1 cellular context compared by ENCODE assay signal in the genomic region with DNA sequence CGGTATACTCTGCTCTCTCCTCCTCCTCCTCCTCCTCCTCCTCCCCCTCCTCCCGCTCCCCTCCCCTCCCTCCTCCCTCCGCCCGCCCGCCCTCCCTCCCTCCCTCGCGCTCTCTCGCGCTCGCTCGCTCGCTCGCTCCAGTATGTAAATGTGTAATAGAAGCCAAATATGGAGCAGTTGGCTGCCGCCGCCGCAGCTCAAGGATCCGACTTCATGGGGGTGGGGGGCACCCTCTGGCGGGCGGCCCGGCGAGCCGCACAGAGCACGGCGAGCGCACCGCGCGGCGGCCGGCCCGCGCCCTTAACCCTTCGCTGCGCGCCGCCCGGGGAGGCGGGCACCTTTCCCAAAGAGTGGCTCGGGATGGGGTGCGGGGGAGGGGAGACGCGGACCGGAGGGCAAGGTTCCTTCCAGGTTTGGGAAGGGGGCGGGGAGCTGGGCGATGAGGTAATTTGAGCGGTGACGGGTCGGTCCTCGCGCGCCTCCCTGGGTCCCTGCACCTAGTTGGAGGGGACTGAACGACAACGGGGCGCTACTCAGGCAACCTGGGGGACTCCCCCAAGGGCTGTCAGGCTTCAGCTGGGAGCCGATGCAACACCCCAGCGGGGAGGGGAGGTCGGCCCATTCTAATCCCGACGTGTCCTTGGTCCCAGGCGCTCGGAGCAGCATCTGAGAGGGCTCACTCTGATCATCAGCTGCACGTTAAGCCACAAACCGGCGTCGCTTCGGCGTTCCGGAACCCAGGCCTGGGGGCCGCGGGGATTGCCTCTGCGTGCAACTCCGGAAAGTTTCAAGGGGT.
TF ChIP-seq lines count a peak whose summit lies in the region.

No MANE protein-coding gene starts in this region.

TF ChIP-seq in HepG2, 621 proteins besides CTCF, POLR2A, EP300 and RAD21 (continued from another document and continues in another):
- TF ChIP-seq, protein P1, sequence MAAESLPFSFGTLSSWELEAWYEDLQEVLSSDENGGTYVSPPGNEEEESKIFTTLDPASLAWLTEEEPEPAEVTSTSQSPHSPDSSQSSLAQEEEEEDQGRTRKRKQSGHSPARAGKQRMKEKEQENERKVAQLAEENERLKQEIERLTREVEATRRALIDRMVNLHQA (CRISPR knock-in tag; IDR thresholded peaks at IDR 0.05) = no peak
- 0 out of 2 replicates have a peak, but pooled peaks have one; percentile 47 for TF ChIP-seq MIER3 (CRISPR knock-in tag; IDR thresholded peaks at IDR 0.05; ENCODE audit: borderline replicate concordance)
- no peak for TF ChIP-seq HOXA7 (CRISPR knock-in tag; IDR thresholded peaks at IDR 0.05)
- no peak for TF ChIP-seq ZNF839 (CRISPR knock-in tag; IDR thresholded peaks at IDR 0.05; ENCODE audit: borderline replicate concordance)
- TF ChIP-seq TBX3 (IDR thresholded peaks at IDR 0.05; ENCODE audit: borderline replicate concordance) = no peak
- TF ChIP-seq, protein P2, sequence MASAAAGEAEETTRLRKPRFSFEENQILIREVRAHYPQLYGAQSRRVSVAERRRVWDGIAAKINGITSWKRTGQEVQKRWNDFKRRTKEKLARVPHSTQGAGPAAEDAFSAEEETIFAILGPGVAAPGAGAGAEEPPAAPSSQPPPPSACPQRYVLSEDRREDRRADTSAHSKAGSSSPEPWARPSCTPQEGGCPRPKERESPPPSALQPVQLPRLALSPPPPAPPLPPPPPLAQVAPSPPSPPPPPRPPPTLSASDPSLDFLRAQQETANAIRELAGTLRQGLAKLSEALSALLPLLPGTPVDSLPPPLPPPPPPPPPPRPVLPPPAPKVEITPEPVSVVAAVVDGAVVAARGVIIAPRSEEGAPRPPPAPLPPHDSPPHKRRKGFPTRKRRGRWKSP (CRISPR knock-in tag; IDR thresholded peaks at IDR 0.05) = no peak; the same call in none of the 2 replicates
- peak; percentile 10; the same call in 1 of the 2 replicates for TF ChIP-seq ETV5 (CRISPR knock-in tag; IDR thresholded peaks at IDR 0.05; ENCODE audit: borderline replicate concordance)
- TF ChIP-seq PCBP2 (optimal IDR thresholded peaks at IDR 0.05; ENCODE audit: low read depth, low read length, poor library complexity, severe bottlenecking) = no peak
- TF ChIP-seq TBX2 (CRISPR knock-in tag; IDR thresholded peaks at IDR 0.05; ENCODE audit: borderline replicate concordance) = peak; percentile 78
- TF ChIP-seq ZNF7 (CRISPR knock-in tag; IDR thresholded peaks at IDR 0.05) = no peak; the same call in 1 of the 2 replicates
- no peak for TF ChIP-seq ZZZ3 (CRISPR knock-in tag; IDR thresholded peaks at IDR 0.05; ENCODE audit: borderline replicate concordance)
- no peak for TF ChIP-seq NCOA5 (CRISPR knock-in tag; IDR thresholded peaks at IDR 0.05)
- TF ChIP-seq, protein P3, sequence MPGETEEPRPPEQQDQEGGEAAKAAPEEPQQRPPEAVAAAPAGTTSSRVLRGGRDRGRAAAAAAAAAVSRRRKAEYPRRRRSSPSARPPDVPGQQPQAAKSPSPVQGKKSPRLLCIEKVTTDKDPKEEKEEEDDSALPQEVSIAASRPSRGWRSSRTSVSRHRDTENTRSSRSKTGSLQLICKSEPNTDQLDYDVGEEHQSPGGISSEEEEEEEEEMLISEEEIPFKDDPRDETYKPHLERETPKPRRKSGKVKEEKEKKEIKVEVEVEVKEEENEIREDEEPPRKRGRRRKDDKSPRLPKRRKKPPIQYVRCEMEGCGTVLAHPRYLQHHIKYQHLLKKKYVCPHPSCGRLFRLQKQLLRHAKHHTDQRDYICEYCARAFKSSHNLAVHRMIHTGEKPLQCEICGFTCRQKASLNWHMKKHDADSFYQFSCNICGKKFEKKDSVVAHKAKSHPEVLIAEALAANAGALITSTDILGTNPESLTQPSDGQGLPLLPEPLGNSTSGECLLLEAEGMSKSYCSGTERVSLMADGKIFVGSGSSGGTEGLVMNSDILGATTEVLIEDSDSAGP (CRISPR knock-in tag; IDR thresholded peaks at IDR 0.05; ENCODE audit: borderline replicate concordance) = peak; percentile 61; the same call in 1 of the 2 replicates
- TF ChIP-seq, protein P4, sequence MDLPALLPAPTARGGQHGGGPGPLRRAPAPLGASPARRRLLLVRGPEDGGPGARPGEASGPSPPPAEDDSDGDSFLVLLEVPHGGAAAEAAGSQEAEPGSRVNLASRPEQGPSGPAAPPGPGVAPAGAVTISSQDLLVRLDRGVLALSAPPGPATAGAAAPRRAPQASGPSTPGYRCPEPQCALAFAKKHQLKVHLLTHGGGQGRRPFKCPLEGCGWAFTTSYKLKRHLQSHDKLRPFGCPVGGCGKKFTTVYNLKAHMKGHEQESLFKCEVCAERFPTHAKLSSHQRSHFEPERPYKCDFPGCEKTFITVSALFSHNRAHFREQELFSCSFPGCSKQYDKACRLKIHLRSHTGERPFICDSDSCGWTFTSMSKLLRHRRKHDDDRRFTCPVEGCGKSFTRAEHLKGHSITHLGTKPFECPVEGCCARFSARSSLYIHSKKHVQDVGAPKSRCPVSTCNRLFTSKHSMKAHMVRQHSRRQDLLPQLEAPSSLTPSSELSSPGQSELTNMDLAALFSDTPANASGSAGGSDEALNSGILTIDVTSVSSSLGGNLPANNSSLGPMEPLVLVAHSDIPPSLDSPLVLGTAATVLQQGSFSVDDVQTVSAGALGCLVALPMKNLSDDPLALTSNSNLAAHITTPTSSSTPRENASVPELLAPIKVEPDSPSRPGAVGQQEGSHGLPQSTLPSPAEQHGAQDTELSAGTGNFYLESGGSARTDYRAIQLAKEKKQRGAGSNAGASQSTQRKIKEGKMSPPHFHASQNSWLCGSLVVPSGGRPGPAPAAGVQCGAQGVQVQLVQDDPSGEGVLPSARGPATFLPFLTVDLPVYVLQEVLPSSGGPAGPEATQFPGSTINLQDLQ (CRISPR knock-in tag; IDR thresholded peaks at IDR 0.05) = no peak
- no peak for TF ChIP-seq ZFP37 (CRISPR knock-in tag; IDR thresholded peaks at IDR 0.05; ENCODE audit: borderline replicate concordance)
- TF ChIP-seq, protein P5, sequence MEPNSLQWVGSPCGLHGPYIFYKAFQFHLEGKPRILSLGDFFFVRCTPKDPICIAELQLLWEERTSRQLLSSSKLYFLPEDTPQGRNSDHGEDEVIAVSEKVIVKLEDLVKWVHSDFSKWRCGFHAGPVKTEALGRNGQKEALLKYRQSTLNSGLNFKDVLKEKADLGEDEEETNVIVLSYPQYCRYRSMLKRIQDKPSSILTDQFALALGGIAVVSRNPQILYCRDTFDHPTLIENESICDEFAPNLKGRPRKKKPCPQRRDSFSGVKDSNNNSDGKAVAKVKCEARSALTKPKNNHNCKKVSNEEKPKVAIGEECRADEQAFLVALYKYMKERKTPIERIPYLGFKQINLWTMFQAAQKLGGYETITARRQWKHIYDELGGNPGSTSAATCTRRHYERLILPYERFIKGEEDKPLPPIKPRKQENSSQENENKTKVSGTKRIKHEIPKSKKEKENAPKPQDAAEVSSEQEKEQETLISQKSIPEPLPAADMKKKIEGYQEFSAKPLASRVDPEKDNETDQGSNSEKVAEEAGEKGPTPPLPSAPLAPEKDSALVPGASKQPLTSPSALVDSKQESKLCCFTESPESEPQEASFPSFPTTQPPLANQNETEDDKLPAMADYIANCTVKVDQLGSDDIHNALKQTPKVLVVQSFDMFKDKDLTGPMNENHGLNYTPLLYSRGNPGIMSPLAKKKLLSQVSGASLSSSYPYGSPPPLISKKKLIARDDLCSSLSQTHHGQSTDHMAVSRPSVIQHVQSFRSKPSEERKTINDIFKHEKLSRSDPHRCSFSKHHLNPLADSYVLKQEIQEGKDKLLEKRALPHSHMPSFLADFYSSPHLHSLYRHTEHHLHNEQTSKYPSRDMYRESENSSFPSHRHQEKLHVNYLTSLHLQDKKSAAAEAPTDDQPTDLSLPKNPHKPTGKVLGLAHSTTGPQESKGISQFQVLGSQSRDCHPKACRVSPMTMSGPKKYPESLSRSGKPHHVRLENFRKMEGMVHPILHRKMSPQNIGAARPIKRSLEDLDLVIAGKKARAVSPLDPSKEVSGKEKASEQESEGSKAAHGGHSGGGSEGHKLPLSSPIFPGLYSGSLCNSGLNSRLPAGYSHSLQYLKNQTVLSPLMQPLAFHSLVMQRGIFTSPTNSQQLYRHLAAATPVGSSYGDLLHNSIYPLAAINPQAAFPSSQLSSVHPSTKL (CRISPR knock-in tag; IDR thresholded peaks at IDR 0.05) = peak; percentile 63
- TF ChIP-seq, protein P6, sequence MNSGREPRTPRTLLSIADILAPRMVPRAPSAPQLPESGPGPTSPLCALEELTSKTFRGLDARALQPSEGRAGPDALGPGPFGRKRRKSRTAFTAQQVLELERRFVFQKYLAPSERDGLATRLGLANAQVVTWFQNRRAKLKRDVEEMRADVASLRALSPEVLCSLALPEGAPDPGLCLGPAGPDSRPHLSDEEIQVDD (CRISPR knock-in tag; IDR thresholded peaks at IDR 0.05; ENCODE audit: borderline replicate concordance) = no peak
- TF ChIP-seq ARHGAP35 (CRISPR knock-in tag; IDR thresholded peaks at IDR 0.05; ENCODE audit: borderline replicate concordance) = no peak
- no peak for TF ChIP-seq ZNF724P (CRISPR knock-in tag; IDR thresholded peaks at IDR 0.05; ENCODE audit: borderline replicate concordance)
- peak; percentile 16; the same call in 1 of the 2 replicates for TF ChIP-seq NR2F2 (IDR thresholded peaks at IDR 0.05; ENCODE audit: borderline replicate concordance, low read depth)
- TF ChIP-seq, protein P7, sequence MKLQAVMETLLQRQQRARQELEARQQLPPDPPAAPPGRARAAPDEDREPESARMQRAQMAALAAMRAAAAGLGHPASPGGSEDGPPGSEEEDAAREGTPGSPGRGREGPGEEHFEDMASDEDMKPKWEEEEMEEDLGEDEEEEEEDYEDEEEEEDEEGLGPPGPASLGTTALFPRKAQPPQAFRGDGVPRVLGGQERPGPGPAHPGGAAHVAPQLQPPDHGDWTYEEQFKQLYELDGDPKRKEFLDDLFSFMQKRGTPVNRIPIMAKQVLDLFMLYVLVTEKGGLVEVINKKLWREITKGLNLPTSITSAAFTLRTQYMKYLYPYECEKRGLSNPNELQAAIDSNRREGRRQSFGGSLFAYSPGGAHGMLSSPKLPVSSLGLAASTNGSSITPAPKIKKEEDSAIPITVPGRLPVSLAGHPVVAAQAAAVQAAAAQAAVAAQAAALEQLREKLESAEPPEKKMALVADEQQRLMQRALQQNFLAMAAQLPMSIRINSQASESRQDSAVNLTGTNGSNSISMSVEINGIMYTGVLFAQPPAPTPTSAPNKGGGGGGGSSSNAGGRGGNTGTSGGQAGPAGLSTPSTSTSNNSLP (IDR thresholded peaks at IDR 0.05; ENCODE audit: low read depth, low read length) = peak; percentile 45; the same call in 1 of the 2 replicates
- no peak for TF ChIP-seq ZNF225 (CRISPR knock-in tag; IDR thresholded peaks at IDR 0.05)
- TF ChIP-seq SRF (IDR thresholded peaks at IDR 0.05; ENCODE audit: low read depth, low read length) = peak; percentile 95
- TF ChIP-seq ZNF605 (CRISPR knock-in tag; IDR thresholded peaks at IDR 0.05) = peak; percentile 85; the same call in 1 of the 2 replicates
- no peak for TF ChIP-seq ZNF841 (CRISPR knock-in tag; IDR thresholded peaks at IDR 0.05; ENCODE audit: borderline replicate concordance)
- peak; percentile 32; the same call in 1 of the 2 replicates for TF ChIP-seq EED (CRISPR knock-in tag; IDR thresholded peaks at IDR 0.05)
- TF ChIP-seq, protein P8, sequence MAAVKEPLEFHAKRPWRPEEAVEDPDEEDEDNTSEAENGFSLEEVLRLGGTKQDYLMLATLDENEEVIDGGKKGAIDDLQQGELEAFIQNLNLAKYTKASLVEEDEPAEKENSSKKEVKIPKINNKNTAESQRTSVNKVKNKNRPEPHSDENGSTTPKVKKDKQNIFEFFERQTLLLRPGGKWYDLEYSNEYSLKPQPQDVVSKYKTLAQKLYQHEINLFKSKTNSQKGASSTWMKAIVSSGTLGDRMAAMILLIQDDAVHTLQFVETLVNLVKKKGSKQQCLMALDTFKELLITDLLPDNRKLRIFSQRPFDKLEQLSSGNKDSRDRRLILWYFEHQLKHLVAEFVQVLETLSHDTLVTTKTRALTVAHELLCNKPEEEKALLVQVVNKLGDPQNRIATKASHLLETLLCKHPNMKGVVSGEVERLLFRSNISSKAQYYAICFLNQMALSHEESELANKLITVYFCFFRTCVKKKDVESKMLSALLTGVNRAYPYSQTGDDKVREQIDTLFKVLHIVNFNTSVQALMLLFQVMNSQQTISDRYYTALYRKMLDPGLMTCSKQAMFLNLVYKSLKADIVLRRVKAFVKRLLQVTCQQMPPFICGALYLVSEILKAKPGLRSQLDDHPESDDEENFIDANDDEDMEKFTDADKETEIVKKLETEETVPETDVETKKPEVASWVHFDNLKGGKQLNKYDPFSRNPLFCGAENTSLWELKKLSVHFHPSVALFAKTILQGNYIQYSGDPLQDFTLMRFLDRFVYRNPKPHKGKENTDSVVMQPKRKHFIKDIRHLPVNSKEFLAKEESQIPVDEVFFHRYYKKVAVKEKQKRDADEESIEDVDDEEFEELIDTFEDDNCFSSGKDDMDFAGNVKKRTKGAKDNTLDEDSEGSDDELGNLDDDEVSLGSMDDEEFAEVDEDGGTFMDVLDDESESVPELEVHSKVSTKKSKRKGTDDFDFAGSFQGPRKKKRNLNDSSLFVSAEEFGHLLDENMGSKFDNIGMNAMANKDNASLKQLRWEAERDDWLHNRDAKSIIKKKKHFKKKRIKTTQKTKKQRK (IDR thresholded peaks at IDR 0.05; ENCODE audit: low read length) = no peak
- TF ChIP-seq, protein P9, sequence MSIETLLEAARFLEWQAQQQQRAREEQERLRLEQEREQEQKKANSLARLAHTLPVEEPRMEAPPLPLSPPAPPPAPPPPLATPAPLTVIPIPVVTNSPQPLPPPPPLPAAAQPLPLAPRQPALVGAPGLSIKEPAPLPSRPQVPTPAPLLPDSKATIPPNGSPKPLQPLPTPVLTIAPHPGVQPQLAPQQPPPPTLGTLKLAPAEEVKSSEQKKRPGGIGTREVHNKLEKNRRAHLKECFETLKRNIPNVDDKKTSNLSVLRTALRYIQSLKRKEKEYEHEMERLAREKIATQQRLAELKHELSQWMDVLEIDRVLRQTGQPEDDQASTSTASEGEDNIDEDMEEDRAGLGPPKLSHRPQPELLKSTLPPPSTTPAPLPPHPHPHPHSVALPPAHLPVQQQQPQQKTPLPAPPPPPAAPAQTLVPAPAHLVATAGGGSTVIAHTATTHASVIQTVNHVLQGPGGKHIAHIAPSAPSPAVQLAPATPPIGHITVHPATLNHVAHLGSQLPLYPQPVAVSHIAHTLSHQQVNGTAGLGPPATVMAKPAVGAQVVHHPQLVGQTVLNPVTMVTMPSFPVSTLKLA (IDR thresholded peaks at IDR 0.05) = no peak
- TF ChIP-seq, protein P10, sequence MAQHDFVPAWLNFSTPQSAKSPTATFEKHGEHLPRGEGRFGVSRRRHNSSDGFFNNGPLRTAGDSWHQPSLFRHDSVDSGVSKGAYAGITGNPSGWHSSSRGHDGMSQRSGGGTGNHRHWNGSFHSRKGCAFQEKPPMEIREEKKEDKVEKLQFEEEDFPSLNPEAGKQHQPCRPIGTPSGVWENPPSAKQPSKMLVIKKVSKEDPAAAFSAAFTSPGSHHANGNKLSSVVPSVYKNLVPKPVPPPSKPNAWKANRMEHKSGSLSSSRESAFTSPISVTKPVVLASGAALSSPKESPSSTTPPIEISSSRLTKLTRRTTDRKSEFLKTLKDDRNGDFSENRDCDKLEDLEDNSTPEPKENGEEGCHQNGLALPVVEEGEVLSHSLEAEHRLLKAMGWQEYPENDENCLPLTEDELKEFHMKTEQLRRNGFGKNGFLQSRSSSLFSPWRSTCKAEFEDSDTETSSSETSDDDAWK (CRISPR knock-in tag; IDR thresholded peaks at IDR 0.05) = no peak
